Comparison of ENCODE assay signal across 23 cellular contexts in genomic region chr21:32698971-32699693, GRCh38. TPM values are rescaled to one million over a fixed set of nuclear protein-coding genes. Genes with fewer than 3 reads are reported as not detected.
DNase-seq lines count a peak whose midpoint lies in the region; ATAC-seq, FAIRE-seq and TF ChIP-seq lines count a peak whose summit lies in the region.
"Had no signal": no experiment of that assay in that cellular context is flagged by ENCODE, and none has a peak within 500 bp of the region (broad histone marks: within the 10 kb centered on the region; RNA-seq: fewer than 3 reads in every experiment).

No MANE protein-coding gene starts in this region.

- no peak overlapping the region for H3K4me2 ChIP-seq in K562 (ENCODE audit: insufficient read depth, low read length)
- H3K4me2 ChIP-seq: GM23338 had no signal

- H3K9me3 ChIP-seq in K562 (replicated peaks; ENCODE audit: control insufficient read depth, insufficient read depth, low read depth, low read length), result no peaks in the 10 kb centered on the region
- H3K9me3 ChIP-seq: ascending aorta, lower lobe of right lung, ovary, right atrium auricular region, tibial nerve had no signal

- no peak for TF ChIP-seq POLR2A in K562 (conservative IDR thresholded peaks at IDR 0.05)

- 67% methylated on average over 8 of the region's 8 CpGs for WGBS in K562 (ENCODE audit: insufficient coverage, low coverage, missing lambda C conversion rate)

- no peak overlapping the region for H3K27ac ChIP-seq in K562 (ENCODE audit: extremely low read depth, low read depth, low read length)
- H3K27ac ChIP-seq: ascending aorta, lower lobe of right lung, ovary, right atrium auricular region, tibial nerve had no signal

- H3K4me3 ChIP-seq in K562, result no peak overlapping the region
- H3K4me3 ChIP-seq: ascending aorta, GM23338, lower lobe of right lung, ovary, right atrium auricular region, tibial nerve had no signal

- no peak for TF ChIP-seq CTCF in K562 (IDR thresholded peaks at IDR 0.05 in 2 of 3, conservative IDR thresholded peaks at IDR 0.05 in 1 of 3; ENCODE audit: insufficient read depth in 2 of 3, low read depth in 1 of 3, low read length in 3 of 3)

- intact Hi-C loops in K562 (cut with micrococcal nuclease) (no loop called here), left colon (cut with DNase I, micrococcal nuclease) (no loop called here)

- no peak for TF ChIP-seq EP300 in K562 (IDR thresholded peaks at IDR 0.05; ENCODE audit: low read length)

- no peak for FAIRE-seq in K562 (lab: Jason Lieb, UNC)
- FAIRE-seq: GM12891, HepG2, keratinocyte had no signal

- H4K20me1 ChIP-seq in K562 (replicated peaks; ENCODE audit: control insufficient read depth, insufficient read depth, low read length), result no peaks in the 10 kb centered on the region; the same call in 1 of the 2 replicates

- no peaks in the 10 kb centered on the region for H3K27me3 ChIP-seq in K562 (ENCODE audit: control insufficient read depth in 2 of 2, insufficient read depth in 2 of 2, low read length in 2 of 2)
- H3K27me3 ChIP-seq: ascending aorta, ovary, right atrium auricular region, tibial nerve had no signal

- TF ChIP-seq RAD21 in K562 (CRISPR knock-in tag; conservative IDR thresholded peaks at IDR 0.05 in 1 of 2, IDR thresholded peaks at IDR 0.05 in 1 of 2), result no peak

- no peak overlapping the region for H2AFZ ChIP-seq in K562 (ENCODE audit: low read depth, low read length)
- H2AFZ ChIP-seq: GM23338 had no signal

- peak; percentile 19 for DNase-seq in A172 (ENCODE audit: low spot score)
- DNase-seq in Daoy (ENCODE audit: low read depth), result peak; percentile 51
- no peak for DNase-seq in K562 (ENCODE audit: extremely low read depth in 1 of 4, low spot score in 3 of 4)
- peak; percentile 77 to 81 for DNase-seq in left colon
- DNase-seq in SIG-M5 treated with dmso at 0.1 percent for 504 hours (lab: John Stamatoyannopoulos, UW; ENCODE audit: unreplicated experiment), result no peak
- DNase-seq in activated CD4-positive, alpha-beta T cell treated with anti-CD3 and anti-CD28 coated beads, Interleukin-2, amount 50 U/mL, for 4 hours, result no peak
- DNase-seq: activated CD8-positive, alpha-beta memory T cell treated with anti-CD3 and anti-CD28 coated beads, Interleukin-2, amount 50 U/mL, for 48 hours; C1 segment of cervical spinal cord; HFFc6; lower lobe of right lung; NCI-H1694; ovary; PC-3; stimulated activated CD4-positive, alpha-beta T cell treated with anti-CD3 and anti-CD28 coated beads, Interleukin-2, amount 100 ng/mL, for 24 hours had no signal

- H3K79me2 ChIP-seq in K562 (ENCODE audit: control insufficient read depth, insufficient read depth, low read length), result no peaks in the 10 kb centered on the region

- peaks cover 0 to 5% of the 10 kb centered on the region in 2 experiments; a peak in 2 of 5 replicates for H3K4me1 ChIP-seq in K562 (replicated peaks in 1 of 2; ENCODE audit: control insufficient read depth in 2 of 2, insufficient read depth in 2 of 2, low read length in 2 of 2)
- H3K4me1 ChIP-seq: right atrium auricular region, tibial nerve had no signal

- in situ Hi-C loops in K562 (cut with MboI), result no loop called here

- ATAC-seq in K562 (no peak), left colon (peak; percentile 79), GM18498 (IDR thresholded peaks at IDR 0.05; ENCODE audit: unreplicated experiment) (no peak)
- ATAC-seq: GM23338, HepG2, lower lobe of right lung, PC-3, WTC11 had no signal

- no TSS peak for BruUV-seq in K562 (replicated peaks; lab: Mats Ljungman, UMichigan)

- POLR2A ChIA-PET in K562 (lab: Yijun Ruan, JAX), result no interaction called here

- CTCF ChIA-PET in K562 (lab: Yijun Ruan, JAX; ENCODE audit: low intra/inter-chr PET ratio), result no interaction called here

- H3K36me3 ChIP-seq in K562 (ENCODE audit: control insufficient read depth, insufficient read depth, low read length), result peaks cover 7% of the 10 kb centered on the region; the same call in 2 of the 3 replicates
- H3K36me3 ChIP-seq: ascending aorta, ovary had no signal

- no peak overlapping the region for H3K9ac ChIP-seq in K562 (ENCODE audit: insufficient read depth in 1 of 2, low read depth in 2 of 2, low read length in 2 of 2)

- H3K9me1 ChIP-seq in K562 (ENCODE audit: control insufficient read depth, insufficient read depth, low read length), result no peaks in the 10 kb centered on the region

TF ChIP-seq in K562, 482 proteins besides CTCF, POLR2A, EP300 and RAD21 (continues in another document):
- no peak for TF ChIP-seq TAF7 (tag; IDR thresholded peaks at IDR 0.05)
- 0 out of 2 replicates have a peak, but pooled peaks have one; percentile 25 for TF ChIP-seq ZNF384 (IDR thresholded peaks at IDR 0.05; ENCODE audit: low read depth, low read length)
- TF ChIP-seq CAMTA2 (CRISPR knock-in tag; conservative IDR thresholded peaks at IDR 0.05), result no peak

RNA-seq across cellular contexts. Expression of gene SYNJ1, which starts 28.7 kb away (rescaled TPM):
- total RNA-seq in A172 (2014; rRNA removed; shearing (Covaris generic)), result 6.0 and 6.8 TPM in 2 replicates
- total RNA-seq in Daoy (2014; rRNA removed; shearing (Covaris generic)), result 4.3 and 8.7 TPM in 2 replicates
- 17.4 and 48.9 TPM in 2 replicates for total RNA-seq in K562 (2011; cell fraction: chromatin; rRNA removed; ENCODE audit: low replicate concordance)
- 5.7 and 7.5 TPM in 2 replicates for total RNA-seq in K562 (2011; cell fraction: nucleolus; rRNA removed)
- 14.5 and 20.2 TPM in 2 replicates for total RNA-seq in K562 (2011; cell fraction: nucleoplasm; rRNA removed)
- total RNA-seq in K562 (2014; rRNA removed), result 2.5 and 3.3 TPM in 2 replicates
- 5.6 and 6.8 TPM in 2 replicates for total RNA-seq in K562 (2014; rRNA removed; fragmentation: Illumina TruSeq; extraction: Trizol)
- total RNA-seq in K562 (2015; rRNA removed; fragmentation: Illumina TruSeq; extraction: Trizol), result 4.2 TPM in 2 replicates
- 9.9 and 11.2 TPM in 2 replicates for total RNA-seq in K562 (2021)
- 5.7 and 6.1 TPM in 2 replicates for polyA plus RNA-seq in K562 (2011; rRNA removed)
- 3.9 and 4.4 TPM in 2 replicates for polyA plus RNA-seq in K562 (2011; cell fraction: cytosol; rRNA removed)
- 15.5 and 30.4 TPM in 2 replicates for polyA plus RNA-seq in K562 (2011; cell fraction: nucleus; rRNA removed)
- 6.1 and 7.1 TPM in 2 replicates for polyA plus RNA-seq in K562 (2012)
- polyA plus RNA-seq in K562 (2014; fragmentation: Illumina TruSeq; extraction: Trizol), result 10.6 and 11.6 TPM in 2 replicates
- polyA plus RNA-seq in K562 (2014; fragmentation: Nextera tagmentation; extraction: Ambion mirVana), result 1 to 10 TPM; 2.4 to 2.6 TPM
- polyA plus RNA-seq in K562 (2014; rRNA removed), result 4.0 and 5.8 TPM in 2 replicates
- 19.5 and 21.7 TPM in 2 replicates for polyA minus RNA-seq in K562 (2011; rRNA and poly(A)+ RNA removed)
- polyA minus RNA-seq in K562 (2011; cell fraction: cytosol; rRNA and poly(A)+ RNA removed), result 5.2 and 5.6 TPM in 2 replicates
- polyA minus RNA-seq in K562 (2011; cell fraction: nucleus; rRNA and poly(A)+ RNA removed), result 12.1 and 15.7 TPM in 2 replicates
- total RNA-seq in left colon, result 10 to 100 TPM; 13.1 to 14.0 TPM

Comparison
In these comparisons a context has a peak if more than half of its experiments do, and no peak if none do; other contexts are left out.
1. DNase-seq: peak in A172 (single experiment), Daoy (single experiment) and left colon (2 of 2); none in K562 (0 of 4), SIG-M5 treated with dmso at 0.1 percent for 504 hours (single experiment) and activated CD4-positive, alpha-beta T cell treated with anti-CD3 and anti-CD28 coated beads, Interleukin-2, amount 50 U/mL, for 4 hours (0 of 2).